Comparison of ENCODE assay signal across 1 cellular context in genomic region chr1:113928950-113929749, GRCh38.
TF ChIP-seq lines count a peak whose summit lies in the region.

Gene HIPK1, plus strand, starts transcription at chr1:113929324.

TF ChIP-seq in HepG2, 621 proteins besides CTCF, POLR2A, EP300 and RAD21 (continued from another document and continues in another):
- TF ChIP-seq DBP (CRISPR knock-in tag; IDR thresholded peaks at IDR 0.05; ENCODE audit: not compliant biosample characterization) (no peak), ZNF609 (CRISPR knock-in tag; IDR thresholded peaks at IDR 0.05; ENCODE audit: borderline replicate concordance) (peak; percentile 69; the same call in 1 of the 2 replicates), ZNF441 (CRISPR knock-in tag; IDR thresholded peaks at IDR 0.05; ENCODE audit: borderline replicate concordance) (no peak), TMF1 (CRISPR knock-in tag; IDR thresholded peaks at IDR 0.05; ENCODE audit: low read depth) (0 out of 2 replicates have a peak, but pooled peaks have one; percentile 23), MIXL1 (CRISPR knock-in tag; IDR thresholded peaks at IDR 0.05) (peak; percentile 59; the same call in 1 of the 2 replicates), ZNF251 (CRISPR knock-in tag; IDR thresholded peaks at IDR 0.05) (no peak), ZNF770 (CRISPR knock-in tag; IDR thresholded peaks at IDR 0.05) (0 out of 2 replicates have a peak, but pooled peaks have one; percentile 56), THRA (CRISPR knock-in tag; IDR thresholded peaks at IDR 0.05; ENCODE audit: borderline replicate concordance) (peak; percentile 47; the same call in 1 of the 2 replicates), CHD4 (IDR thresholded peaks at IDR 0.05; ENCODE audit: borderline replicate concordance, low read length) (no peak), ZNF264 (CRISPR knock-in tag; IDR thresholded peaks at IDR 0.05) (peak; percentile 28), GMEB1 (CRISPR knock-in tag; IDR thresholded peaks at IDR 0.05; ENCODE audit: borderline replicate concordance) (peak; percentile 90), ZNF784 (CRISPR knock-in tag; IDR thresholded peaks at IDR 0.05; ENCODE audit: borderline replicate concordance) (peak; percentile 60; the same call in 1 of the 2 replicates), ZXDC (CRISPR knock-in tag; IDR thresholded peaks at IDR 0.05) (0 out of 2 replicates have a peak, but pooled peaks have one; percentile 17), KAT8 (CRISPR knock-in tag; IDR thresholded peaks at IDR 0.05) (peak; percentile 93), ZNF724P (CRISPR knock-in tag; IDR thresholded peaks at IDR 0.05; ENCODE audit: borderline replicate concordance) (peak; percentile 79; the same call in 1 of the 2 replicates), ATF7 (IDR thresholded peaks at IDR 0.05) (peak; percentile 62), ATF7 (CRISPR knock-in tag; IDR thresholded peaks at IDR 0.05) (peak; percentile 93), ZNF644 (CRISPR knock-in tag; IDR thresholded peaks at IDR 0.05; ENCODE audit: low read depth) (no peak), KDM2A (CRISPR knock-in tag; IDR thresholded peaks at IDR 0.05; ENCODE audit: borderline replicate concordance, low read depth) (peak; percentile 89), HNF4A (CRISPR knock-in tag; IDR thresholded peaks at IDR 0.05) (peak; percentile 88), CREBL2 (CRISPR knock-in tag; IDR thresholded peaks at IDR 0.05; ENCODE audit: borderline replicate concordance) (0 out of 2 replicates have a peak, but pooled peaks have one; percentile 74), ZSCAN21 (CRISPR knock-in tag; IDR thresholded peaks at IDR 0.05; ENCODE audit: borderline replicate concordance) (no peak), ZNF142 (CRISPR knock-in tag; IDR thresholded peaks at IDR 0.05) (no peak), SIN3B (IDR thresholded peaks at IDR 0.05; ENCODE audit: low read length) (peak; percentile 44; the same call in 1 of the 2 replicates), SOX6 (IDR thresholded peaks at IDR 0.05) (no peak), SOX6 (CRISPR knock-in tag; IDR thresholded peaks at IDR 0.05) (peak; percentile 73), KAT7 (CRISPR knock-in tag; IDR thresholded peaks at IDR 0.05; ENCODE audit: borderline replicate concordance) (no peak), U2AF1 (optimal IDR thresholded peaks at IDR 0.05; ENCODE audit: low read depth, low read length) (peak; percentile 25), TOPORS (CRISPR knock-in tag; IDR thresholded peaks at IDR 0.05) (peak; percentile 54; the same call in 1 of the 2 replicates), IKZF4 (CRISPR knock-in tag; IDR thresholded peaks at IDR 0.05; ENCODE audit: borderline replicate concordance, low read depth, not compliant biosample characterization) (no peak), MIER2 (CRISPR knock-in tag; IDR thresholded peaks at IDR 0.05) (no peak), ZNF704 (CRISPR knock-in tag; IDR thresholded peaks at IDR 0.05; ENCODE audit: borderline replicate concordance) (no peak; the same call in 1 of the 2 replicates)
